Comparison of ENCODE assay signal across 8 cellular contexts in genomic region chr4:42652529-42653231, GRCh38. TPM values are rescaled to one million over a fixed set of nuclear protein-coding genes. Genes with fewer than 3 reads are reported as not detected.
DNase-seq lines count a peak whose midpoint lies in the region; ATAC-seq and TF ChIP-seq lines count a peak whose summit lies in the region.
"Not testable (repeated sequence)": the region's sequence is repeated elsewhere in the genome, so short reads cannot be mapped to it uniquely, and the experiment has no call there.

No MANE protein-coding gene starts in this region.

- H3K4me3 ChIP-seq in CD8-positive, alpha-beta T cell (ENCODE audit: low read depth, low read length); Karpas-422 (ENCODE audit: low read length); left ventricle myocardium inferior: not testable (repeated sequence)

- not testable (repeated sequence) for H3K36me3 ChIP-seq in CD8-positive, alpha-beta T cell (ENCODE audit: insufficient read depth, low read length); Karpas-422 (ENCODE audit: insufficient read depth, low read length); left ventricle myocardium inferior

- not testable (repeated sequence) for H3K27me3 Mint-ChIP-seq in CD8-positive, alpha-beta T cell (ENCODE audit: low read depth); T-helper 1 cell treated with Interleukin-12 subunit alpha and Interleukin-12 subunit beta and Interleukin-4 antibody, amounts not matched to agents 30 μg/mL and 1 μg/mL, for 36 hours (ENCODE audit: low read depth); activated naive CD8-positive, alpha-beta T cell treated with anti-CD3 and anti-CD28 coated beads for 36 hours; natural killer cell (ENCODE audit: low read depth in 2 of 2)

- not testable (repeated sequence) for H3K9ac ChIP-seq in Karpas-422 (ENCODE audit: low read length)

- not testable (repeated sequence) for H3K27me3 ChIP-seq in CD8-positive, alpha-beta T cell (ENCODE audit: insufficient read depth, low read length); Karpas-422 (ENCODE audit: low read length); left ventricle myocardium inferior (ENCODE audit: low read depth)

- peaks cover 13% of the 10 kb centered on the region for H3K9me3 Mint-ChIP-seq in CD8-positive, alpha-beta T cell
- H3K9me3 Mint-ChIP-seq in T-helper 1 cell treated with Interleukin-12 subunit alpha and Interleukin-12 subunit beta and Interleukin-4 antibody, amounts not matched to agents 30 μg/mL and 1 μg/mL, for 36 hours = peaks cover 15% of the 10 kb centered on the region
- peaks cover 19% of the 10 kb centered on the region for H3K9me3 Mint-ChIP-seq in activated naive CD8-positive, alpha-beta T cell treated with anti-CD3 and anti-CD28 coated beads for 36 hours
- H3K9me3 Mint-ChIP-seq in natural killer cell = not testable (repeated sequence)
- H3K9me3 Mint-ChIP-seq in stimulated activated effector memory CD8-positive, alpha-beta T cell treated with anti-CD3 and anti-CD28 coated beads, Interleukin-12 subunit alpha, Interleukin-12 subunit beta, amount 100 ng/mL, for 72 hours = peaks cover 14% of the 10 kb centered on the region

- H2AFZ ChIP-seq in Karpas-422 (ENCODE audit: low read length) = not testable (repeated sequence)

- peak overlapping the region; percentile 71 for H3K27ac Mint-ChIP-seq in CD8-positive, alpha-beta T cell
- H3K27ac Mint-ChIP-seq in T-helper 1 cell treated with Interleukin-12 subunit alpha and Interleukin-12 subunit beta and Interleukin-4 antibody, amounts not matched to agents 30 μg/mL and 1 μg/mL, for 36 hours = peak overlapping the region; percentile 17
- H3K27ac Mint-ChIP-seq in activated naive CD8-positive, alpha-beta T cell treated with anti-CD3 and anti-CD28 coated beads for 36 hours; stimulated activated effector memory CD8-positive, alpha-beta T cell treated with anti-CD3 and anti-CD28 coated beads, Interleukin-12 subunit alpha, Interleukin-12 subunit beta, amount 100 ng/mL, for 72 hours: not testable (repeated sequence)
- H3K27ac Mint-ChIP-seq in natural killer cell = peak overlapping the region; percentile 74 to 95

- CTCF ChIA-PET in CD8-positive, alpha-beta T cell (lab: Charles Lee) = not testable (repeated sequence)

- DNase-seq in CD8-positive, alpha-beta T cell; activated naive CD8-positive, alpha-beta T cell treated with anti-CD3 and anti-CD28 coated beads for 36 hours; left ventricle myocardium inferior; natural killer cell; stimulated activated effector memory CD8-positive, alpha-beta T cell treated with anti-CD3 and anti-CD28 coated beads, Interleukin-12 subunit alpha, Interleukin-12 subunit beta, amount 100 ng/mL, for 72 hours (ENCODE audit: low spot score in 2 of 2): not testable (repeated sequence)
- DNase-seq in Karpas-422 (peak; percentile 24), dermis blood vessel endothelial cell (peak; percentile 53)

- not testable (repeated sequence) for H3K4me2 ChIP-seq in Karpas-422 (ENCODE audit: low read depth, low read length, poor library complexity, severe bottlenecking)

- not testable (repeated sequence) for H3K4me3 Mint-ChIP-seq in CD8-positive, alpha-beta T cell; T-helper 1 cell treated with Interleukin-12 subunit alpha and Interleukin-12 subunit beta and Interleukin-4 antibody, amounts not matched to agents 30 μg/mL and 1 μg/mL, for 36 hours; natural killer cell
- H3K4me3 Mint-ChIP-seq in activated naive CD8-positive, alpha-beta T cell treated with anti-CD3 and anti-CD28 coated beads for 36 hours = peak overlapping the region; percentile 29
- H3K4me3 Mint-ChIP-seq in stimulated activated effector memory CD8-positive, alpha-beta T cell treated with anti-CD3 and anti-CD28 coated beads, Interleukin-12 subunit alpha, Interleukin-12 subunit beta, amount 100 ng/mL, for 72 hours = peak overlapping the region; percentile 94

- H3K9me3 ChIP-seq in CD8-positive, alpha-beta T cell (ENCODE audit: low read length); Karpas-422 (ENCODE audit: low read length); left ventricle myocardium inferior (replicated peaks): not testable (repeated sequence)

- intact Hi-C loops in CD8-positive, alpha-beta T cell (cut with DNase I, micrococcal nuclease) = loop anchor here in 1 of 2 experiments (10.0 kb wide), 1 partner anchor 48 kb away; no protein-coding TSS in a partner anchor
- intact Hi-C loops in left ventricle myocardium inferior (cut with micrococcal nuclease); natural killer cell (cut with micrococcal nuclease): not testable (repeated sequence)

- TF ChIP-seq CTCF in CD8-positive, alpha-beta T cell (IDR thresholded peaks at IDR 0.05); left ventricle myocardium inferior (IDR thresholded peaks at IDR 0.05; ENCODE audit: borderline replicate concordance); natural killer cell (IDR thresholded peaks at IDR 0.05): not testable (repeated sequence)

- H4K20me1 ChIP-seq in Karpas-422 (ENCODE audit: insufficient read depth, low read depth, low read length) = not testable (repeated sequence)

- POLR2A ChIA-PET in CD8-positive, alpha-beta T cell (lab: Charles Lee) = not testable (repeated sequence)

- not testable (repeated sequence) for ATAC-seq in CD8-positive, alpha-beta T cell; natural killer cell; stimulated activated effector memory CD8-positive, alpha-beta T cell treated with anti-CD3 and anti-CD28 coated beads, Interleukin-12 subunit alpha, Interleukin-12 subunit beta, amount 100 ng/mL, for 72 hours

- peaks cover 42% of the 10 kb centered on the region for H3K36me3 Mint-ChIP-seq in CD8-positive, alpha-beta T cell
- peaks cover 25% of the 10 kb centered on the region for H3K36me3 Mint-ChIP-seq in T-helper 1 cell treated with Interleukin-12 subunit alpha and Interleukin-12 subunit beta and Interleukin-4 antibody, amounts not matched to agents 30 μg/mL and 1 μg/mL, for 36 hours (ENCODE audit: low read depth)
- H3K36me3 Mint-ChIP-seq in activated naive CD8-positive, alpha-beta T cell treated with anti-CD3 and anti-CD28 coated beads for 36 hours = peaks cover 46% of the 10 kb centered on the region
- H3K36me3 Mint-ChIP-seq in natural killer cell = not testable (repeated sequence)
- peaks cover 46% of the 10 kb centered on the region for H3K36me3 Mint-ChIP-seq in stimulated activated effector memory CD8-positive, alpha-beta T cell treated with anti-CD3 and anti-CD28 coated beads, Interleukin-12 subunit alpha, Interleukin-12 subunit beta, amount 100 ng/mL, for 72 hours

- peaks cover 72% of the 10 kb centered on the region for H3K4me1 Mint-ChIP-seq in CD8-positive, alpha-beta T cell (ENCODE audit: low read depth)
- peaks cover 33% of the 10 kb centered on the region for H3K4me1 Mint-ChIP-seq in T-helper 1 cell treated with Interleukin-12 subunit alpha and Interleukin-12 subunit beta and Interleukin-4 antibody, amounts not matched to agents 30 μg/mL and 1 μg/mL, for 36 hours (ENCODE audit: low read depth)
- peaks cover 51% of the 10 kb centered on the region for H3K4me1 Mint-ChIP-seq in activated naive CD8-positive, alpha-beta T cell treated with anti-CD3 and anti-CD28 coated beads for 36 hours
- H3K4me1 Mint-ChIP-seq in natural killer cell = peaks cover 63 to 65% of the 10 kb centered on the region in 2 donors
- H3K4me1 Mint-ChIP-seq in stimulated activated effector memory CD8-positive, alpha-beta T cell treated with anti-CD3 and anti-CD28 coated beads, Interleukin-12 subunit alpha, Interleukin-12 subunit beta, amount 100 ng/mL, for 72 hours = peaks cover 58% of the 10 kb centered on the region

- not testable (repeated sequence) for H3K27ac ChIP-seq in CD8-positive, alpha-beta T cell (ENCODE audit: low read depth, low read length); Karpas-422 (ENCODE audit: low read length)
- peak overlapping the region; percentile 96 for H3K27ac ChIP-seq in left ventricle myocardium inferior (replicated peaks)

- not testable (repeated sequence) for H3K9me2 ChIP-seq in Karpas-422 (replicated peaks; ENCODE audit: insufficient read depth, low read length)

- H3K79me2 ChIP-seq in Karpas-422 (ENCODE audit: low read length) = peaks cover 88% of the 10 kb centered on the region

- H3K4me1 ChIP-seq in CD8-positive, alpha-beta T cell (ENCODE audit: insufficient read depth, low read length) = peaks cover 38% of the 10 kb centered on the region
- H3K4me1 ChIP-seq in Karpas-422 (ENCODE audit: low read length) (peaks cover 45% of the 10 kb centered on the region), left ventricle myocardium inferior (peaks cover 44% of the 10 kb centered on the region)

RNA-seq across cellular contexts. Expression of gene ATP8A1, which starts 4.2 kb away (rescaled TPM):
- 100 to 1,000 TPM; 130 to 134 TPM for total RNA-seq in CD8-positive, alpha-beta T cell
- 41.7 and 67.2 TPM in 2 replicates for total RNA-seq in Karpas-422 (2014; rRNA removed; shearing (Covaris generic); ENCODE audit: low replicate concordance)
- 10 to 100 TPM; 23.8 to 24.7 TPM for total RNA-seq in activated naive CD8-positive, alpha-beta T cell treated with anti-CD3 and anti-CD28 coated beads for 36 hours
- 16.7 and 40.8 TPM in 2 replicates for total RNA-seq in dermis blood vessel endothelial cell
- 19.2 TPM for total RNA-seq in left ventricle myocardium inferior
- total RNA-seq in natural killer cell = 100 to 1,000 TPM in 2 of 3 donors, 10 to 100 TPM in 1; 84.8 to 156 (median 147) TPM
